In the genomic region with DNA sequence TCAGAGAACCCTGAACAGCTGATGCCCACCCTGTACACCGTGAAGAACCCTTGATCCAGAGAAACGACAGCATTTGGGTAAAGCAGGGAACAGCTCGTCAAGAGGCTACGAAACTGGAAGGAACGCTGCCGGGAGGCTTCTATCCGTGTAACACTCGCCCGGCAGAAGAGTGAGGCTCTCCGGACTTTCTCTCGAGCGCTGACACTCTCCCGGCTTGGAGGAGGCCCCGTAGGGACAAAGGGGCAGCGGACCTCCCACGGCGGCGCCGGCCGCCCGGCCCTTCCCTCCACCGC, we compare ENCODE assay signal across 8 cellular contexts. TPM values are rescaled to one million over a fixed set of nuclear protein-coding genes. Genes with fewer than 3 reads are reported as not detected.
A peak's percentile ranks its signal among the peaks of the same experiment; 100 is the strongest.
DNase-seq lines count a peak whose midpoint lies in the region; ATAC-seq, FAIRE-seq and TF ChIP-seq lines count a peak whose summit lies in the region.

No MANE protein-coding gene starts in this region.

- H3K27ac ChIP-seq in DOHH2 (ENCODE audit: low read depth, low read length) (no peak overlapping the region), MM.1S (ENCODE audit: low read length) (peak overlapping the region; percentile 80; the same call in 1 of the 2 replicates), H1 (ENCODE audit: low read depth, low read length) (peak overlapping the region; percentile 72), osteoblast (ENCODE audit: low read depth, low read length) (peak overlapping the region; percentile 99)

- POLR2A ChIA-PET in H1 (lab: Charles Lee; ENCODE audit: partially characterized antibody): interaction anchor here (0.8 to 12.6 kb wide), 11 partner anchors 9 to 160 kb away, joined by 3 to 149 read pairs (median 6); partner anchors contain the start of genes HYAL1, HYAL3, LSMEM2 and NAA80

- H4K20me1 ChIP-seq in DOHH2 (ENCODE audit: control insufficient read depth, insufficient read depth, low read depth, low read length) (no peaks in the 10 kb centered on the region), MM.1S (ENCODE audit: insufficient read depth, low read length) (no peaks in the 10 kb centered on the region), H1 (replicated peaks in 1 of 2; ENCODE audit: control insufficient read depth in 1 of 2, insufficient read depth in 2 of 2, low read length in 2 of 2) (peaks cover 19 to 31% of the 10 kb centered on the region in 2 experiments), osteoblast (ENCODE audit: insufficient read depth, low read length) (peaks cover 38% of the 10 kb centered on the region)

- no peaks in the 10 kb centered on the region for H3K9me3 ChIP-seq in DOHH2 (ENCODE audit: control insufficient read depth, insufficient read depth, low read length)
- no peaks in the 10 kb centered on the region for H3K9me3 ChIP-seq in MM.1S (replicated peaks; ENCODE audit: insufficient read depth, low read length)
- no peaks in the 10 kb centered on the region for H3K9me3 ChIP-seq in H1 (ENCODE audit: insufficient read depth in 2 of 2, low read depth in 1 of 2, low read length in 1 of 2)
- no peaks in the 10 kb centered on the region for H3K9me3 ChIP-seq in osteoblast (ENCODE audit: low read depth, low read length)

- FAIRE-seq in H1 (lab: Jason Lieb, UNC): no peak

- H3K79me2 ChIP-seq in DOHH2 (ENCODE audit: control insufficient read depth, low read length) (peaks cover 3% of the 10 kb centered on the region; the same call in 1 of the 2 replicates), MM.1S (ENCODE audit: low read length) (peaks cover 14% of the 10 kb centered on the region; the same call in 1 of the 2 replicates), H1 (ENCODE audit: control insufficient read depth in 1 of 2, insufficient read depth in 2 of 2, low read length in 2 of 2) (peaks cover 0 to 25% of the 10 kb centered on the region in 2 experiments; a peak in 3 of 4 replicates), osteoblast (ENCODE audit: insufficient read depth, low read length) (peaks cover 31% of the 10 kb centered on the region)

- H2BK5ac ChIP-seq in H1 (ENCODE audit: low read depth, low read length): peak overlapping the region; percentile 99

- H3K27me3 ChIP-seq in DOHH2 (ENCODE audit: control insufficient read depth, low read length) (no peaks in the 10 kb centered on the region), MM.1S (replicated peaks; ENCODE audit: insufficient read depth, low read length) (no peaks in the 10 kb centered on the region), H1 (replicated peaks in 1 of 4; ENCODE audit: control insufficient read depth in 3 of 4, extremely low read depth in 1 of 4, insufficient read depth in 3 of 4, low read length in 3 of 4) (no peaks in the 10 kb centered on the region), osteoblast (ENCODE audit: insufficient read depth, low read length) (no peaks in the 10 kb centered on the region)

- peak overlapping the region; percentile 28 for H4K5ac ChIP-seq in H1 (ENCODE audit: insufficient read length, low read depth, low read length)

- H3K4me1 ChIP-seq in DOHH2 (ENCODE audit: control insufficient read depth, low read length) (peaks cover 24% of the 10 kb centered on the region), MM.1S (ENCODE audit: low read length) (0 out of 2 replicates have a peak, but pooled peaks cover 8% of the 10 kb centered on the region), H1 (replicated peaks in 1 of 4; ENCODE audit: control insufficient read depth in 3 of 4, insufficient read depth in 4 of 4, low read length in 3 of 4) (peaks cover 0 to 35% (median 19%) of the 10 kb centered on the region in 4 experiments; a peak in 6 of 7 replicates), osteoblast (ENCODE audit: insufficient read depth, low read length) (peaks cover 14% of the 10 kb centered on the region)

- peak overlapping the region; percentile 99; the same call in 1 of the 2 replicates for H4K8ac ChIP-seq in H1 (ENCODE audit: extremely low read depth, insufficient read depth, low read length)

- H2BK12ac ChIP-seq in H1 (ENCODE audit: low read depth, low read length): 0 out of 2 replicates have a peak overlapping the region, but pooled peaks have one; percentile 3

- H2AK5ac ChIP-seq in H1 (ENCODE audit: low read depth, low read length): no peak overlapping the region

- H3K56ac ChIP-seq in H1 (replicated peaks; ENCODE audit: insufficient read length, low read depth, low read length): peak overlapping the region; percentile 3

- TF ChIP-seq POLR2A in H1 (IDR thresholded peaks at IDR 0.05; ENCODE audit: control extremely low read depth in 1 of 2, low read depth in 2 of 2, low read length in 2 of 2): no peak

- ATAC-seq in HG03039 (IDR thresholded peaks at IDR 0.05; ENCODE audit: unreplicated experiment): no peak

- no peak overlapping the region for H3K23ac ChIP-seq in H1 (ENCODE audit: insufficient read length)

- CTCF ChIA-PET in H1 (lab: Charles Lee; ENCODE audit: partially characterized antibody): interaction anchor here (0.6 to 5.6 kb wide), 9 partner anchors 14 to 627 kb away, joined by 3 to 60 read pairs (median 5); partner anchors contain the start of genes HYAL3 and NAA80

- H3K4me3 ChIP-seq in DOHH2 (ENCODE audit: low read length) (peak overlapping the region; percentile 97), MM.1S (ENCODE audit: low read length) (peak overlapping the region; percentile 83), H1 (ENCODE audit: extremely low read depth in 1 of 4, insufficient read depth in 2 of 4, low read depth in 3 of 4, low read length in 4 of 4) (peak overlapping the region; percentile 89 to 96 (median 94)), osteoblast (ENCODE audit: insufficient read depth, low read length) (peak overlapping the region; percentile 91)

- TF ChIP-seq RAD21 in H1 (IDR thresholded peaks at IDR 0.05 in 1 of 2, conservative IDR thresholded peaks at IDR 0.05 in 1 of 2; ENCODE audit: low read depth in 2 of 2, low read length in 2 of 2): no peak

- H2BK120ac ChIP-seq in H1 (replicated peaks; ENCODE audit: low read depth, low read length): no peak overlapping the region

- H4K91ac ChIP-seq in H1 (replicated peaks; ENCODE audit: insufficient read length, low read length): peak overlapping the region; percentile 1

- no peak overlapping the region for H3K14ac ChIP-seq in H1 (ENCODE audit: insufficient read length)

- peaks cover 17% of the 10 kb centered on the region for H3K23me2 ChIP-seq in H1 (ENCODE audit: low read depth, low read length)

- H2AFZ ChIP-seq in MM.1S (ENCODE audit: low read length): peak overlapping the region; percentile 91; the same call in 1 of the 2 replicates
- no peak overlapping the region for H2AFZ ChIP-seq in H1 (ENCODE audit: low read length)
- H2AFZ ChIP-seq in osteoblast (ENCODE audit: low read length): peak overlapping the region; percentile 80

- peak overlapping the region; percentile 4; the same call in 1 of the 2 replicates for H3K18ac ChIP-seq in H1 (ENCODE audit: extremely low read depth, low read length)

- intact Hi-C loops in head of caudate nucleus (cut with DNase I): loop anchor here (10.0 kb wide), 2 partner anchors 46 to 96 kb away; partner anchors contain the start of gene LSMEM2

- DNase-seq in MM.1S (no peak), H1 (ENCODE audit: low read depth in 1 of 2, low spot score in 2 of 2) (no peak), osteoblast (ENCODE audit: insufficient read length, low spot score, missing footprints) (no peak), mucosa of gallbladder (ENCODE audit: low spot score) (no peak), SHP77 treated with DMSO at 0.1 percent for 48 hours (lab: John Stamatoyannopoulos, UW) (no peak), head of caudate nucleus (no peak)

- WGBS in H1 (ENCODE audit: extremely low coverage in 1 of 2, insufficient coverage in 1 of 2, insufficient read length in 1 of 2, insufficient replicate concordance in 2 of 2, low coverage in 1 of 2, low lambda C conversion rate in 2 of 2, missing lambda C conversion rate in 1 of 2), 2 experiments: 1% methylated on average over 9 of the region's 22 CpGs; no CpG with 5 or more reads in 1 of the 2 experiments

- H3K36me3 ChIP-seq in DOHH2 (ENCODE audit: control insufficient read depth, low read length): peaks cover 27% of the 10 kb centered on the region
- H3K36me3 ChIP-seq in MM.1S (replicated peaks; ENCODE audit: insufficient read depth, low read length): no peaks in the 10 kb centered on the region
- peaks cover 18 to 37% (median 29%) of the 10 kb centered on the region in 4 experiments for H3K36me3 ChIP-seq in H1 (ENCODE audit: control insufficient read depth in 2 of 4, insufficient read depth in 4 of 4, low read length in 3 of 4)
- H3K36me3 ChIP-seq in osteoblast (ENCODE audit: insufficient read depth, low read length): peaks cover 32% of the 10 kb centered on the region

- no peaks in the 10 kb centered on the region; the same call in 1 of the 2 replicates for H3F3A ChIP-seq in DOHH2 (ENCODE audit: control insufficient read depth, insufficient read depth)
- H3F3A ChIP-seq in MM.1S (ENCODE audit: insufficient read depth, low read length): no peaks in the 10 kb centered on the region

- TF ChIP-seq CTCF in DOHH2 (IDR thresholded peaks at IDR 0.05; ENCODE audit: low read depth, low read length, poor library complexity, severe bottlenecking) (no peak), MM.1S (IDR thresholded peaks at IDR 0.05; ENCODE audit: low read length) (no peak), H1 (IDR thresholded peaks at IDR 0.05; ENCODE audit: control extremely low read depth in 1 of 3, insufficient read depth in 1 of 3, low read depth in 1 of 3, low read length in 3 of 3) (no peak), osteoblast (IDR thresholded peaks at IDR 0.05; ENCODE audit: extremely low read depth, low read depth, low read length) (no peak)

- H2BK15ac ChIP-seq in H1 (ENCODE audit: low read length): no peak overlapping the region; the same call in 1 of the 2 replicates

- TF ChIP-seq EP300 in H1 (IDR thresholded peaks at IDR 0.05; ENCODE audit: borderline replicate concordance in 1 of 2, low read depth in 2 of 2, low read length in 2 of 2): no peak

- H3K9ac ChIP-seq in MM.1S (ENCODE audit: low read length): peak overlapping the region; percentile 95
- peak overlapping the region; percentile 86 to 100 (median 94) for H3K9ac ChIP-seq in H1 (replicated peaks in 1 of 4; ENCODE audit: extremely low read depth in 1 of 4, low read depth in 3 of 4, low read length in 3 of 4)

- H2BK20ac ChIP-seq in H1 (ENCODE audit: low read length): no peak overlapping the region

- H3K4me2 ChIP-seq in DOHH2 (ENCODE audit: low read length) (peak overlapping the region; percentile 56), MM.1S (ENCODE audit: low read depth, low read length) (peak overlapping the region; percentile 96), H1 (ENCODE audit: insufficient read depth in 1 of 2, low read depth in 2 of 2, low read length in 2 of 2) (peak overlapping the region; percentile 97), osteoblast (ENCODE audit: insufficient read depth, low read length) (peak overlapping the region; percentile 99)

- H3K79me1 ChIP-seq in H1 (ENCODE audit: low read depth, low read length): peaks cover 20% of the 10 kb centered on the region

- no peak overlapping the region for H3K4ac ChIP-seq in H1 (replicated peaks; ENCODE audit: insufficient read length, low read depth, low read length)

- H3K9me2 ChIP-seq in DOHH2 (replicated peaks; ENCODE audit: control insufficient read depth, low read length): no peaks in the 10 kb centered on the region
- no peaks in the 10 kb centered on the region for H3K9me2 ChIP-seq in MM.1S (replicated peaks; ENCODE audit: insufficient read depth, low read length)

RNA-seq across cellular contexts. Expression of gene HYAL2, which starts 1.7 kb away (rescaled TPM):
- 51.9 and 52.2 TPM in 2 replicates for total RNA-seq in H1 (2021; fragmentation: NEBNext Ultra II Directional; extraction: Animal tissue kit (Norgen Biotek cat#: 25700))
- 176 and 199 TPM in 2 replicates for polyA plus RNA-seq in H1 (2011; rRNA removed)
- polyA plus RNA-seq in H1 (2011; cell fraction: cytosol; rRNA removed): 123 TPM
- 151 TPM for polyA plus RNA-seq in H1 (2011; cell fraction: nucleus; rRNA removed)
- 31.1 to 66.1 TPM (median 59.2 TPM) in 4 replicates for polyA plus RNA-seq in H1 (2012, experiment 1 of 2)
- polyA plus RNA-seq in H1 (2012, experiment 2 of 2): 59.1 TPM
- polyA plus RNA-seq in H1 (2013, experiment 1 of 2): 78.6 TPM
- 81.3 TPM for polyA plus RNA-seq in H1 (2013, experiment 2 of 2)
- 73.6 and 96.1 TPM in 2 replicates for polyA minus RNA-seq in H1 (2011; rRNA and poly(A)+ RNA removed)
- polyA minus RNA-seq in H1 (2011; cell fraction: cytosol; rRNA and poly(A)+ RNA removed): 48.2 TPM
- polyA minus RNA-seq in H1 (2011; cell fraction: nucleus; rRNA and poly(A)+ RNA removed): 64.4 TPM
- total RNA-seq in osteoblast (32.9 and 34.2 TPM in 2 replicates), mucosa of gallbladder (84.6 TPM)

RNA-seq across cellular contexts. Expression of gene TUSC2, which starts 7.2 kb away (rescaled TPM):
- 30.8 and 33.3 TPM in 2 replicates for total RNA-seq in H1 (2021; fragmentation: NEBNext Ultra II Directional; extraction: Animal tissue kit (Norgen Biotek cat#: 25700))
- 65.4 and 73.6 TPM in 2 replicates for polyA plus RNA-seq in H1 (2011; rRNA removed)
- 61.2 TPM for polyA plus RNA-seq in H1 (2011; cell fraction: cytosol; rRNA removed)
- 48.4 TPM for polyA plus RNA-seq in H1 (2011; cell fraction: nucleus; rRNA removed)
- 37.2 to 43.9 TPM (median 39.9 TPM) in 4 replicates for polyA plus RNA-seq in H1 (2012, experiment 1 of 2)
- polyA plus RNA-seq in H1 (2012, experiment 2 of 2): 39.5 TPM
- polyA plus RNA-seq in H1 (2013, experiment 1 of 2): 27.0 TPM
- 26.3 TPM for polyA plus RNA-seq in H1 (2013, experiment 2 of 2)
- polyA minus RNA-seq in H1 (2011; rRNA and poly(A)+ RNA removed): 23.2 and 29.9 TPM in 2 replicates
- 10.8 TPM for polyA minus RNA-seq in H1 (2011; cell fraction: cytosol; rRNA and poly(A)+ RNA removed)
- polyA minus RNA-seq in H1 (2011; cell fraction: nucleus; rRNA and poly(A)+ RNA removed): 14.3 TPM
- total RNA-seq in osteoblast: 15.9 and 16.6 TPM in 2 replicates
- 42.5 TPM for total RNA-seq in mucosa of gallbladder

RNA-seq across cellular contexts. Expression of gene HYAL1, which starts 17.4 kb away (rescaled TPM):
- 1.7 and 2.0 TPM in 2 replicates for total RNA-seq in H1 (2021; fragmentation: NEBNext Ultra II Directional; extraction: Animal tissue kit (Norgen Biotek cat#: 25700))
- 5.4 and 9.1 TPM in 2 replicates for polyA plus RNA-seq in H1 (2011; rRNA removed)
- 5.7 TPM for polyA plus RNA-seq in H1 (2011; cell fraction: cytosol; rRNA removed)
- 6.6 TPM for polyA plus RNA-seq in H1 (2011; cell fraction: nucleus; rRNA removed)
- polyA plus RNA-seq in H1 (2012, experiment 1 of 2): 3.9 to 4.4 TPM (median 4.0 TPM) in 4 replicates
- polyA plus RNA-seq in H1 (2012, experiment 2 of 2): 2.7 TPM
- 4.9 TPM for polyA plus RNA-seq in H1 (2013, experiment 1 of 2)
- 4.1 TPM for polyA plus RNA-seq in H1 (2013, experiment 2 of 2)
- 5.0 and 5.9 TPM in 2 replicates for polyA minus RNA-seq in H1 (2011; rRNA and poly(A)+ RNA removed)
- polyA minus RNA-seq in H1 (2011; cell fraction: cytosol; rRNA and poly(A)+ RNA removed): 4.9 TPM
- 6.2 TPM for polyA minus RNA-seq in H1 (2011; cell fraction: nucleus; rRNA and poly(A)+ RNA removed)
- under 0.01 and 0.59 TPM in 2 replicates for total RNA-seq in osteoblast
- 82.4 TPM for total RNA-seq in mucosa of gallbladder

RNA-seq across cellular contexts. Expression of gene RASSF1, which starts 19.8 kb away (rescaled TPM):
- 10.3 and 11.2 TPM in 2 replicates for total RNA-seq in H1 (2021; fragmentation: NEBNext Ultra II Directional; extraction: Animal tissue kit (Norgen Biotek cat#: 25700))
- polyA plus RNA-seq in H1 (2011; rRNA removed): 15.7 and 15.9 TPM in 2 replicates
- polyA plus RNA-seq in H1 (2011; cell fraction: cytosol; rRNA removed): 20.5 TPM
- polyA plus RNA-seq in H1 (2011; cell fraction: nucleus; rRNA removed): 22.6 TPM
- polyA plus RNA-seq in H1 (2012, experiment 1 of 2): 12.1 to 16.1 TPM (median 13.6 TPM) in 4 replicates
- 7.0 TPM for polyA plus RNA-seq in H1 (2012, experiment 2 of 2)
- 7.7 TPM for polyA plus RNA-seq in H1 (2013, experiment 1 of 2)
- polyA plus RNA-seq in H1 (2013, experiment 2 of 2): 7.1 TPM
- 4.5 and 5.8 TPM in 2 replicates for polyA minus RNA-seq in H1 (2011; rRNA and poly(A)+ RNA removed)
- polyA minus RNA-seq in H1 (2011; cell fraction: cytosol; rRNA and poly(A)+ RNA removed): 2.0 TPM
- 10.0 TPM for polyA minus RNA-seq in H1 (2011; cell fraction: nucleus; rRNA and poly(A)+ RNA removed)
- total RNA-seq in osteoblast (17.4 and 18.1 TPM in 2 replicates), mucosa of gallbladder (27.5 TPM)

RNA-seq across cellular contexts. Expression of gene HYAL3, which starts 21.6 kb away (rescaled TPM):
- 3.2 and 4.9 TPM in 2 replicates for total RNA-seq in H1 (2021; fragmentation: NEBNext Ultra II Directional; extraction: Animal tissue kit (Norgen Biotek cat#: 25700))
- 12.2 and 13.0 TPM in 2 replicates for polyA plus RNA-seq in H1 (2011; rRNA removed)
- polyA plus RNA-seq in H1 (2011; cell fraction: cytosol; rRNA removed): 7.5 TPM
- polyA plus RNA-seq in H1 (2011; cell fraction: nucleus; rRNA removed): 9.4 TPM
- polyA plus RNA-seq in H1 (2012, experiment 1 of 2): 3.3 to 4.6 TPM (median 4.3 TPM) in 4 replicates
- 6.7 TPM for polyA plus RNA-seq in H1 (2012, experiment 2 of 2)
- 3.5 TPM for polyA plus RNA-seq in H1 (2013, experiment 1 of 2)
- 3.8 TPM for polyA plus RNA-seq in H1 (2013, experiment 2 of 2)
- 2.1 and 6.2 TPM in 2 replicates for polyA minus RNA-seq in H1 (2011; rRNA and poly(A)+ RNA removed)
- polyA minus RNA-seq in H1 (2011; cell fraction: cytosol; rRNA and poly(A)+ RNA removed): 5.6 TPM
- 5.2 TPM for polyA minus RNA-seq in H1 (2011; cell fraction: nucleus; rRNA and poly(A)+ RNA removed)
- total RNA-seq in osteoblast (1.8 and 4.1 TPM in 2 replicates), mucosa of gallbladder (7.8 TPM)

Comparison
In these comparisons a context has a peak if more than half of its experiments do, and no peak if none do; other contexts are left out.
1. RNA of gene HYAL1, which starts 17.4 kb away (total RNA-seq): 82.4 TPM in mucosa of gallbladder (single experiment); 1.7 to 2.0 TPM in H1 and under 0.01 to 0.59 TPM in osteoblast; every median in the first group is over 10 times any median in the second.
2. Peak in every context shown above with its lines, with median percentiles within 50 percentile points of each other: H3K4me2 ChIP-seq and H3K4me3 ChIP-seq.